Comparison of ENCODE assay signal across 8 cellular contexts in genomic region chr15:52020253-52021085, GRCh38. TPM values are rescaled to one million over a fixed set of nuclear protein-coding genes. Genes with fewer than 3 reads are reported as not detected.
DNase-seq lines count a peak whose midpoint lies in the region; ATAC-seq and TF ChIP-seq lines count a peak whose summit lies in the region.

No MANE protein-coding gene starts in this region.

- H3K4me1 Mint-ChIP-seq in HFFc6 (ENCODE audit: low read depth): peaks cover 35% of the 10 kb centered on the region

- H3K4me1 ChIP-seq in iPS DF 6.9 (ENCODE audit: control insufficient read depth, insufficient read depth, low read length) (no peaks in the 10 kb centered on the region), skeletal muscle tissue (ENCODE audit: control insufficient read depth in 3 of 3, insufficient read depth in 3 of 3, low read length in 3 of 3) (peaks cover 15 to 22% (median 20%) of the 10 kb centered on the region in 3 donors)

- H3K4me3 Mint-ChIP-seq in HFFc6: peak overlapping the region; percentile 97

- no peaks in the 10 kb centered on the region for H3K9me3 Mint-ChIP-seq in HFFc6
- no peaks in the 10 kb centered on the region for H3K9me3 Mint-ChIP-seq in activated naive CD4-positive, alpha-beta T cell treated with anti-CD3 and anti-CD28 coated beads, Interleukin-2, amount 50 U/mL, for 72 hours

- ATAC-seq in activated naive CD4-positive, alpha-beta T cell treated with anti-CD3 and anti-CD28 coated beads, Interleukin-2, amount 50 U/mL, for 72 hours: no peak
- ATAC-seq in HG02970 (IDR thresholded peaks at IDR 0.05; ENCODE audit: low FRiP score, unreplicated experiment): no peak
- ATAC-seq in GM21423 (IDR thresholded peaks at IDR 0.05; ENCODE audit: unreplicated experiment): no peak

- TF ChIP-seq CTCF in AG04450 (IDR thresholded peaks at IDR 0.05; ENCODE audit: low read depth, low read length): no peak
- no peak for TF ChIP-seq CTCF in HFFc6 (IDR thresholded peaks at IDR 0.05)

- peak overlapping the region; percentile 99 for H3K27ac Mint-ChIP-seq in HFFc6
- H3K27ac Mint-ChIP-seq in activated naive CD4-positive, alpha-beta T cell treated with anti-CD3 and anti-CD28 coated beads, Interleukin-2, amount 50 U/mL, for 72 hours: peak overlapping the region; percentile 97

- H3K27me3 Mint-ChIP-seq in HFFc6 (ENCODE audit: insufficient read depth): peaks cover 6% of the 10 kb centered on the region

- H3K27me3 ChIP-seq in AG04450 (ENCODE audit: control insufficient read depth, insufficient read depth, low read length) (no peaks in the 10 kb centered on the region), iPS DF 6.9 (ENCODE audit: control insufficient read depth, insufficient read depth, low read length) (no peaks in the 10 kb centered on the region), skeletal muscle tissue (ENCODE audit: control insufficient read depth in 3 of 3, insufficient read depth in 3 of 3, low read length in 3 of 3) (no peaks in the 10 kb centered on the region)

- H3K36me3 Mint-ChIP-seq in HFFc6 (ENCODE audit: low read depth): peaks cover 11% of the 10 kb centered on the region
- peaks cover 11 to 14% of the 10 kb centered on the region in 2 donors for H3K36me3 Mint-ChIP-seq in activated naive CD4-positive, alpha-beta T cell treated with anti-CD3 and anti-CD28 coated beads, Interleukin-2, amount 50 U/mL, for 72 hours

- DNase-seq in AG04450 (ENCODE audit: low read depth, low spot score) (no peak), HFFc6 (no peak), iPS DF 6.9 (ENCODE audit: low read depth, low spot score) (no peak), pons (ENCODE audit: low spot score) (no peak)
- no peak for DNase-seq in activated naive CD4-positive, alpha-beta T cell treated with anti-CD3 and anti-CD28 coated beads, Interleukin-2, amount 50 U/mL, for 72 hours (ENCODE audit: low spot score in 2 of 2)

- CTCF ChIA-PET in AG04450 (lab: Charles Lee): interaction anchor here (1.2 kb wide), 1 partner anchor 58 kb away, joined by 5 read pairs; no protein-coding TSS in a partner anchor

- peak overlapping the region; percentile 85 to 91 (median 90) for H3K9ac ChIP-seq in skeletal muscle tissue (ENCODE audit: low read depth in 1 of 3, low read length in 3 of 3)

- WGBS in iPS DF 6.9 (ENCODE audit: insufficient coverage, insufficient read length): no CpG with 5 or more reads among the region's 10 CpGs

- H3K9me3 ChIP-seq in AG04450 (ENCODE audit: control insufficient read depth, insufficient read depth, low read length): no peaks in the 10 kb centered on the region; the same call in 1 of the 2 replicates
- no peaks in the 10 kb centered on the region for H3K9me3 ChIP-seq in iPS DF 6.9 (ENCODE audit: control insufficient read depth, insufficient read depth, low read length)
- no peaks in the 10 kb centered on the region for H3K9me3 ChIP-seq in skeletal muscle tissue (ENCODE audit: control insufficient read depth in 3 of 3, low read length in 3 of 3)

- H3K27ac ChIP-seq in AG04450 (ENCODE audit: low read depth, low read length): peak overlapping the region; percentile 99
- no peak overlapping the region for H3K27ac ChIP-seq in iPS DF 6.9 (ENCODE audit: low read length)
- peak overlapping the region; percentile 96 for H3K27ac ChIP-seq in skeletal muscle tissue (ENCODE audit: low read depth, low read length)

- POLR2A ChIA-PET in AG04450 (lab: Yijun Ruan, JAX): interaction anchor here (0.7 to 1.1 kb wide), 3 partner anchors 35 to 50 kb away, joined by 4 to 5 read pairs (median 4); partner anchors contain the start of gene LEO1

- H3K36me3 ChIP-seq in iPS DF 6.9 (ENCODE audit: control insufficient read depth, insufficient read depth, low read length): no peaks in the 10 kb centered on the region
- H3K36me3 ChIP-seq in skeletal muscle tissue (ENCODE audit: control insufficient read depth in 3 of 3, insufficient read depth in 3 of 3, low read length in 3 of 3): no peaks in the 10 kb centered on the region

- peak overlapping the region; percentile 91 for H3K4me3 ChIP-seq in AG04450 (ENCODE audit: low read depth, low read length)
- H3K4me3 ChIP-seq in iPS DF 6.9 (ENCODE audit: low read length): peak overlapping the region; percentile 90; the same call in 1 of the 2 replicates
- H3K4me3 ChIP-seq in skeletal muscle tissue (ENCODE audit: low read length in 3 of 3): peak overlapping the region; percentile 75 to 95 (median 81)

RNA-seq across cellular contexts. Expression of gene MAPK6, which starts 1.4 kb away (rescaled TPM):
- 55.7 and 74.3 TPM in 2 replicates for polyA plus RNA-seq in AG04450 (2011; rRNA removed)
- polyA minus RNA-seq in AG04450 (2011; rRNA and poly(A)+ RNA removed): 49.4 and 66.3 TPM in 2 replicates
- total RNA-seq in HFFc6 (2021; fragmentation: NEBNext Ultra II Directional; extraction: Animal tissue kit (Norgen Biotek cat#: 25700)): 10 to 100 TPM; 43.0 to 61.9 (median 54.6) TPM
- total RNA-seq in activated naive CD4-positive, alpha-beta T cell treated with anti-CD3 and anti-CD28 coated beads, Interleukin-2, amount 50 U/mL, for 72 hours: 10 to 100 TPM; 15.2 to 30.9 TPM
- 23.5 TPM for total RNA-seq in skeletal muscle tissue

RNA-seq across cellular contexts. Expression of gene LEO1, which starts 48.9 kb away (rescaled TPM):
- polyA plus RNA-seq in AG04450 (2011; rRNA removed): 6.8 and 8.0 TPM in 2 replicates
- polyA minus RNA-seq in AG04450 (2011; rRNA and poly(A)+ RNA removed): 3.1 and 7.0 TPM in 2 replicates
- 10 to 100 TPM; 22.2 to 30.9 (median 27.5) TPM for total RNA-seq in HFFc6 (2021; fragmentation: NEBNext Ultra II Directional; extraction: Animal tissue kit (Norgen Biotek cat#: 25700))
- 10 to 100 TPM; 15.4 to 31.2 TPM for total RNA-seq in activated naive CD4-positive, alpha-beta T cell treated with anti-CD3 and anti-CD28 coated beads, Interleukin-2, amount 50 U/mL, for 72 hours
- total RNA-seq in skeletal muscle tissue: 16.2 TPM
